Comparison of ENCODE assay signal across 25 cellular contexts in the genomic region with DNA sequence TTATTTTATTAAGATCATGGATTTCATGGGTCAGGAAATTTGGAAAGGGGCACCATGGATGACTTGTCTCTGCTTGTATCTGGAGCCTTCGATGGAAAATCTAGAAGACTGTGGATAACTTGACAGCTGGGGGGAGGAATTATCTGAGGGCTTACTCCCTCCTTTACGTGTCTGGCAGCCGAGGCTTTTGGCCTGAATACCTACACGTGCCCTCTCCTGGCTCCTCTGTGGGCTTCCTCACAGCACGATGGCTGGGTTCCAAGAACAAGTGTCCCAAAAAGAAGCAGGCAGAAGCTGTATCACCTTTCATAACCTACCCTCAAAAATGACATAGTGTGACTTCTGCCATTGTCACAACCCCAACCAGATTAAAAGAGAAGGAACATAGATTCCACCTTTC.
"Had no signal": no experiment of that assay in that cellular context is flagged by ENCODE, and none has a peak within 500 bp of the region (broad histone marks: within the 10 kb centered on the region; RNA-seq: fewer than 3 reads in every experiment).

No MANE protein-coding gene starts in this region.

- H3K4me2 ChIP-seq: smooth muscle cell had no signal

- H3K27me3 ChIP-seq: gastrocnemius medialis, neutrophil, pancreas, suprapubic skin, thyroid gland had no signal

- ATAC-seq: gastrocnemius medialis; left colon; mucosa of descending colon; natural killer cell treated with Interleukin-12 subunit alpha and Interleukin-12 subunit beta and Interleukin-15 and Interleukin-18, amount 100 ng/mL, for 72 hours; pancreas; sciatic nerve; stimulated activated naive CD8-positive, alpha-beta T cell treated with anti-CD3 and anti-CD28 coated beads, Interleukin-15, amount 100 ng/mL, for 72 hours had no signal

- H3K4me1 ChIP-seq: gastrocnemius medialis, pancreas, suprapubic skin, thyroid gland had no signal

- DNase-seq: cortex of kidney; dorsolateral prefrontal cortex; effector CD4-positive, alpha-beta T cell; foreskin fibroblast; gastrocnemius medialis; head of caudate nucleus; left colon; mesenchymal stem cell; mucosa of descending colon; naive B cell; pancreas; retina; stimulated activated CD4-positive, alpha-beta T cell treated with anti-CD3 and anti-CD28 coated beads, Interleukin-12 subunit alpha, Interleukin-12 subunit beta, amount 100 ng/mL, for 4 hours; stimulated activated CD4-positive, alpha-beta T cell treated with anti-CD3 and anti-CD28 coated beads, Interleukin-1b, Interleukin-23, amount 100 ng/mL, for 48 hours; stimulated activated CD4-positive, alpha-beta T cell treated with anti-CD3 and anti-CD28 coated beads, Interleukin-4, amount 100 ng/mL, for 1 hour; stimulated activated CD8-positive, alpha-beta memory T cell treated with anti-CD3 and anti-CD28 coated beads, Interleukin-4, amount 100 ng/mL, for 48 hours; stimulated activated naive CD4-positive, alpha-beta T cell; stimulated activated naive CD8-positive, alpha-beta T cell treated with anti-CD3 and anti-CD28 coated beads, Interleukin-15, amount 100 ng/mL, for 72 hours; thyroid gland had no signal

- H3K4me3 ChIP-seq: dorsolateral prefrontal cortex, gastrocnemius medialis, lung, mucosa of descending colon, pancreas, smooth muscle cell, suprapubic skin, thyroid gland had no signal

- H3K27ac ChIP-seq: dorsolateral prefrontal cortex, gastrocnemius medialis, neutrophil, pancreas, suprapubic skin, thyroid gland had no signal

- H3K9me3 ChIP-seq: gastrocnemius medialis, mucosa of descending colon, neutrophil, pancreas, thyroid gland had no signal

- H3K36me3 ChIP-seq: gastrocnemius medialis, neutrophil, pancreas, suprapubic skin, thyroid gland had no signal
